13 cellular contexts compared by ENCODE assay signal in genomic region chr5:72156921-72157320, GRCh38. TPM values are rescaled to one million over a fixed set of nuclear protein-coding genes. Genes with fewer than 3 reads are reported as not detected.
A peak's percentile ranks its signal among the peaks of the same experiment; 100 is the strongest.
DNase-seq lines count a peak whose midpoint lies in the region; ATAC-seq lines count a peak whose summit lies in the region.
"Had no signal": no experiment of that assay in that cellular context is flagged by ENCODE, and none has a peak within 500 bp of the region (broad histone marks: within the 10 kb centered on the region; RNA-seq: fewer than 3 reads in every experiment).

No MANE protein-coding gene starts in this region.

- intact Hi-C loops in right cardiac atrium (cut with DNase I): no loop called here

- peak; percentile 99 for DNase-seq in HCEC 1CT
- DNase-seq in astrocyte of the hippocampus (ENCODE audit: low read depth, low spot score): peak; percentile 87
- DNase-seq in right cardiac atrium: no peak
- DNase-seq in substantia nigra (lab: John Stamatoyannopoulos, UW): peak in 2 of 49 donors; percentile 12 to 15
- no peak for DNase-seq in NCI-H774 (lab: John Stamatoyannopoulos, UW)
- DNase-seq in midbrain (lab: John Stamatoyannopoulos, UW): no peak
- DNase-seq: activated CD4-positive, CD25-positive, alpha-beta regulatory T cell; effector memory CD8-positive, alpha-beta T cell; NCI-H1105 treated with DMSO at 0.1 percent for 48 hours; spleen had no signal

- no peaks in the 10 kb centered on the region for H3K27me3 ChIP-seq in right cardiac atrium (ENCODE audit: control insufficient read depth, insufficient read depth)
- H3K27me3 ChIP-seq: spleen had no signal

- 62% methylated on average over 3 of the region's 3 CpGs for WGBS in right cardiac atrium

- no peaks in the 10 kb centered on the region for H3K9me3 ChIP-seq in right cardiac atrium (ENCODE audit: control insufficient read depth, low read length)
- H3K9me3 ChIP-seq: spleen had no signal

- no peak for ATAC-seq in right cardiac atrium
- ATAC-seq in HG03457 (IDR thresholded peaks at IDR 0.05; ENCODE audit: unreplicated experiment): no peak
- no peak for ATAC-seq in HG03354 (IDR thresholded peaks at IDR 0.05; ENCODE audit: poor library complexity, severe bottlenecking, unreplicated experiment)
- ATAC-seq: effector memory CD8-positive, alpha-beta T cell; HCT116 had no signal

- H3K4me3 ChIP-seq in right cardiac atrium (ENCODE audit: low read length): no peak overlapping the region
- H3K4me3 ChIP-seq: spleen had no signal

- peak overlapping the region; percentile 70 for H3K27ac ChIP-seq in right cardiac atrium (ENCODE audit: low read length)
- H3K27ac ChIP-seq in substantia nigra (ENCODE audit: low read depth, low read length, poor library complexity, severe bottlenecking): peak overlapping the region; percentile 62
- H3K27ac ChIP-seq: spleen had no signal

- peaks cover 12% of the 10 kb centered on the region for H3K4me1 ChIP-seq in right cardiac atrium (ENCODE audit: control insufficient read depth, insufficient read depth, low read length)

RNA-seq across cellular contexts. Expression of gene MAP1B, which starts 49.6 kb away (rescaled TPM):
- total RNA-seq in right cardiac atrium: 100 to 1,000 TPM in 2 of 4 donors, 10 to 100 TPM in 2; 89.9 to 196 (median 130) TPM
- polyA plus RNA-seq in right cardiac atrium: 19.7 TPM

Comparison
In these comparisons a context has a peak if more than half of its experiments do, and no peak if none do; other contexts are left out.
1. DNase-seq: peak in HCEC 1CT (single experiment) and astrocyte of the hippocampus (single experiment); none in right cardiac atrium (0 of 3), NCI-H774 (single experiment) and midbrain (single experiment).